In genomic region chr1:117342397-117342796, GRCh38 we compare ENCODE assay signal across 20 cellular contexts.
"Had no signal": no experiment of that assay in that cellular context is flagged by ENCODE, and none has a peak within 500 bp of the region (broad histone marks: within the 10 kb centered on the region; RNA-seq: fewer than 3 reads in every experiment).

No MANE protein-coding gene starts in this region.

- ATAC-seq: activated naive CD8-positive, alpha-beta T cell treated with anti-CD3 and anti-CD28 coated beads, Interleukin-2, amount 50 U/mL, for 24 hours; left colon; stimulated activated effector memory CD8-positive, alpha-beta T cell treated with anti-CD3 and anti-CD28 coated beads, Interleukin-12 subunit alpha, Interleukin-12 subunit beta, amount 100 ng/mL, for 72 hours; WTC11 had no signal

- H3K36me3 Mint-ChIP-seq: stimulated activated effector memory CD8-positive, alpha-beta T cell treated with anti-CD3 and anti-CD28 coated beads, Interleukin-12 subunit alpha, Interleukin-12 subunit beta, amount 100 ng/mL, for 72 hours; WTC11 had no signal

- DNase-seq: activated CD4-positive, alpha-beta T cell treated with anti-CD3 and anti-CD28 coated beads for 48 hours; activated CD8-positive, alpha-beta memory T cell treated with anti-CD3 and anti-CD28 coated beads, Interleukin-2, amount 50 U/mL, for 48 hours; activated naive CD4-positive, alpha-beta T cell; activated naive CD8-positive, alpha-beta T cell treated with anti-CD3 and anti-CD28 coated beads, Interleukin-2, amount 50 U/mL, for 24 hours; dermis blood vessel endothelial cell; endodermal cell; gastrocnemius medialis; heart right ventricle; left colon; naive thymus-derived CD8-positive, alpha-beta T cell had no signal

- H3K4me3 Mint-ChIP-seq: activated naive CD8-positive, alpha-beta T cell treated with anti-CD3 and anti-CD28 coated beads, Interleukin-2, amount 50 U/mL, for 24 hours; activated T-helper 1 cell treated with anti-CD3 and anti-CD28 coated beads, Interleukin-12 subunit alpha, Interleukin-12 subunit beta, Interleukin-2, Interleukin-4 antibody, amounts not matched to agents 30 ng/mL and 10 ng/mL and 1 ng/mL, durations not matched to agents 14 hours and 24 hours and 36 hours; endodermal cell; stimulated activated effector memory CD8-positive, alpha-beta T cell treated with anti-CD3 and anti-CD28 coated beads, Interleukin-12 subunit alpha, Interleukin-12 subunit beta, amount 100 ng/mL, for 72 hours; WTC11 had no signal

- H3K36me3 ChIP-seq: gastrocnemius medialis, heart right ventricle, neutrophil, thyroid gland had no signal

- H3K9me3 Mint-ChIP-seq: activated naive CD8-positive, alpha-beta T cell treated with anti-CD3 and anti-CD28 coated beads, Interleukin-2, amount 50 U/mL, for 24 hours; activated T-helper 1 cell treated with anti-CD3 and anti-CD28 coated beads, Interleukin-12 subunit alpha, Interleukin-12 subunit beta, Interleukin-2, Interleukin-4 antibody, amounts not matched to agents 30 ng/mL and 10 ng/mL and 1 ng/mL, durations not matched to agents 14 hours and 24 hours and 36 hours; naive thymus-derived CD8-positive, alpha-beta T cell; stimulated activated effector memory CD8-positive, alpha-beta T cell treated with anti-CD3 and anti-CD28 coated beads, Interleukin-12 subunit alpha, Interleukin-12 subunit beta, amount 100 ng/mL, for 72 hours had no signal

- H3K9me3 ChIP-seq: gastrocnemius medialis, heart right ventricle, neutrophil, thyroid gland had no signal

- H3K4me1 ChIP-seq: gastrocnemius medialis, parathyroid adenoma, thyroid gland had no signal

- H3K27ac Mint-ChIP-seq: activated naive CD8-positive, alpha-beta T cell treated with anti-CD3 and anti-CD28 coated beads, Interleukin-2, amount 50 U/mL, for 24 hours; activated T-helper 1 cell treated with anti-CD3 and anti-CD28 coated beads, Interleukin-12 subunit alpha, Interleukin-12 subunit beta, Interleukin-2, Interleukin-4 antibody, amounts not matched to agents 30 ng/mL and 10 ng/mL and 1 ng/mL, durations not matched to agents 14 hours and 24 hours and 36 hours; endodermal cell; stimulated activated effector memory CD8-positive, alpha-beta T cell treated with anti-CD3 and anti-CD28 coated beads, Interleukin-12 subunit alpha, Interleukin-12 subunit beta, amount 100 ng/mL, for 72 hours; WTC11 had no signal

- H3K27ac ChIP-seq: gastrocnemius medialis, heart right ventricle, neutrophil, parathyroid adenoma, thyroid gland had no signal

- H3K27me3 ChIP-seq: gastrocnemius medialis, heart right ventricle, neutrophil, thyroid gland had no signal

- FAIRE-seq: astrocyte, bronchial epithelial cell, TTC549 had no signal

- H3K4me3 ChIP-seq: gastrocnemius medialis, heart right ventricle, lung, thyroid gland had no signal
